8 cellular contexts compared by ENCODE assay signal in genomic region chr9:129174102-129174723, GRCh38. TPM values are rescaled to one million over a fixed set of nuclear protein-coding genes. Genes with fewer than 3 reads are reported as not detected.
DNase-seq lines count a peak whose midpoint lies in the region; ATAC-seq and TF ChIP-seq lines count a peak whose summit lies in the region.

No MANE protein-coding gene starts in this region.

- POLR2A ChIA-PET in CD8-positive, alpha-beta T cell (lab: Charles Lee): interaction anchor here (0.9 to 4.5 kb wide), 9 partner anchors 34 to 450 kb away, joined by 3 to 32 read pairs (median 4); no protein-coding TSS in a partner anchor

- peaks cover 4% of the 10 kb centered on the region for H3K36me3 Mint-ChIP-seq in CD8-positive, alpha-beta T cell
- no peaks in the 10 kb centered on the region for H3K36me3 Mint-ChIP-seq in activated T-cell treated with anti-CD3 and anti-CD28 coated beads, Interleukin-2, amount 50 U/mL, for 24 hours (ENCODE audit: low read depth)

- DNase-seq in CD8-positive, alpha-beta T cell: peak; percentile 57 to 90 (median 75)
- DNase-seq in OCI-M1 (lab: John Stamatoyannopoulos, UW): peak; percentile 85
- DNase-seq in activated T-cell treated with anti-CD3 and anti-CD28 coated beads, Interleukin-2, amount 50 U/mL, for 24 hours: peak; percentile 90
- DNase-seq in erythroblast (lab: John Stamatoyannopoulos, UW): peak; percentile 75 to 84
- DNase-seq in stimulated activated CD8-positive, alpha-beta memory T cell treated with anti-CD3 and anti-CD28 coated beads, Interleukin-4, amount 100 ng/mL, for 1 hour (ENCODE audit: low read depth in 2 of 2, low spot score in 1 of 2): peak; percentile 59 to 62

- H3K4me1 Mint-ChIP-seq in CD8-positive, alpha-beta T cell (ENCODE audit: low read depth): peaks cover 10% of the 10 kb centered on the region
- H3K4me1 Mint-ChIP-seq in activated T-cell treated with anti-CD3 and anti-CD28 coated beads, Interleukin-2, amount 50 U/mL, for 24 hours (ENCODE audit: low read depth): peaks cover 22% of the 10 kb centered on the region

- peaks cover 8% of the 10 kb centered on the region for H3K4me1 ChIP-seq in CD8-positive, alpha-beta T cell (ENCODE audit: insufficient read depth, low read length)
- H3K4me1 ChIP-seq in HUES6 (ENCODE audit: control insufficient read depth, insufficient read depth, low read length): peaks cover 13% of the 10 kb centered on the region; the same call in 1 of the 2 replicates
- H3K4me1 ChIP-seq in mucosa of rectum (ENCODE audit: control insufficient read depth in 2 of 2, insufficient read depth in 2 of 2, low read length in 2 of 2): peaks cover 14 to 21% of the 10 kb centered on the region in 2 donors

- CTCF ChIA-PET in CD8-positive, alpha-beta T cell (lab: Charles Lee): interaction anchor here (0.5 to 7.3 kb wide), 56 partner anchors 9 to 451 kb away, joined by 3 to 95 read pairs (median 4); no protein-coding TSS in a partner anchor

- H3K27ac ChIP-seq in CD8-positive, alpha-beta T cell (ENCODE audit: low read depth, low read length): no peak overlapping the region
- H3K27ac ChIP-seq in HUES6 (ENCODE audit: low read depth, low read length) (peak overlapping the region; percentile 79; the same call in 1 of the 2 replicates), mucosa of rectum (ENCODE audit: low read depth in 2 of 2, low read length in 2 of 2) (peak overlapping the region; percentile 97)

- peak; percentile 21 for ATAC-seq in CD8-positive, alpha-beta T cell
- no peak for ATAC-seq in GM21381 (IDR thresholded peaks at IDR 0.05; ENCODE audit: unreplicated experiment)

- no peaks in the 10 kb centered on the region for H3K27me3 Mint-ChIP-seq in CD8-positive, alpha-beta T cell (ENCODE audit: low read depth)
- peaks cover 19% of the 10 kb centered on the region for H3K27me3 Mint-ChIP-seq in activated T-cell treated with anti-CD3 and anti-CD28 coated beads, Interleukin-2, amount 50 U/mL, for 24 hours

- peak; percentile 95 for TF ChIP-seq CTCF in CD8-positive, alpha-beta T cell (IDR thresholded peaks at IDR 0.05)

- no peaks in the 10 kb centered on the region for H3K36me3 ChIP-seq in CD8-positive, alpha-beta T cell (ENCODE audit: insufficient read depth, low read length)
- H3K36me3 ChIP-seq in HUES6 (ENCODE audit: control insufficient read depth, insufficient read depth, low read length): no peaks in the 10 kb centered on the region
- no peaks in the 10 kb centered on the region for H3K36me3 ChIP-seq in mucosa of rectum (ENCODE audit: control insufficient read depth in 2 of 2, insufficient read depth in 2 of 2, low read length in 2 of 2)

- no peaks in the 10 kb centered on the region for H3K9me3 Mint-ChIP-seq in CD8-positive, alpha-beta T cell
- H3K9me3 Mint-ChIP-seq in activated T-cell treated with anti-CD3 and anti-CD28 coated beads, Interleukin-2, amount 50 U/mL, for 24 hours: no peaks in the 10 kb centered on the region

- H3K27ac Mint-ChIP-seq in CD8-positive, alpha-beta T cell: peak overlapping the region; percentile 77
- H3K27ac Mint-ChIP-seq in activated T-cell treated with anti-CD3 and anti-CD28 coated beads, Interleukin-2, amount 50 U/mL, for 24 hours: peak overlapping the region; percentile 22

- H3K4me3 Mint-ChIP-seq in CD8-positive, alpha-beta T cell: peak overlapping the region; percentile 88
- peak overlapping the region; percentile 78 for H3K4me3 Mint-ChIP-seq in activated T-cell treated with anti-CD3 and anti-CD28 coated beads, Interleukin-2, amount 50 U/mL, for 24 hours

- H3K9me3 ChIP-seq in CD8-positive, alpha-beta T cell (ENCODE audit: low read length): no peaks in the 10 kb centered on the region
- H3K9me3 ChIP-seq in HUES6 (ENCODE audit: control insufficient read depth, insufficient read depth, low read depth, low read length) (no peaks in the 10 kb centered on the region), mucosa of rectum (ENCODE audit: control insufficient read depth in 2 of 2, low read length in 2 of 2) (no peaks in the 10 kb centered on the region)

- TF ChIP-seq POLR2A in erythroblast (IDR thresholded peaks at IDR 0.05; ENCODE audit: low read length): no peak

- peak overlapping the region; percentile 86 for H3K4me3 ChIP-seq in CD8-positive, alpha-beta T cell (ENCODE audit: low read depth, low read length)
- H3K4me3 ChIP-seq in HUES6 (ENCODE audit: low read depth, low read length) (peak overlapping the region; percentile 54), mucosa of rectum (ENCODE audit: low read length in 2 of 2) (peak overlapping the region; percentile 68 to 85)

- intact Hi-C loops in CD8-positive, alpha-beta T cell (cut with DNase I, micrococcal nuclease): loop anchor here (1.0 to 2.0 kb wide), 9 partner anchors 28 to 436 kb away; partner anchors contain the start of genes CRAT (in 1 of the 2) and PTPA (in 1 of the 2)

- H3K9ac ChIP-seq in HUES6 (ENCODE audit: low read length) (peak overlapping the region; percentile 84), mucosa of rectum (ENCODE audit: low read depth in 1 of 2, low read length in 2 of 2) (peak overlapping the region; percentile 94 to 95)

- no peaks in the 10 kb centered on the region for H3K27me3 ChIP-seq in CD8-positive, alpha-beta T cell (ENCODE audit: insufficient read depth, low read length)
- peaks cover 46% of the 10 kb centered on the region for H3K27me3 ChIP-seq in HUES6 (ENCODE audit: control insufficient read depth, insufficient read depth, low read length)
- peaks cover 8 to 12% of the 10 kb centered on the region in 2 donors for H3K27me3 ChIP-seq in mucosa of rectum (ENCODE audit: control insufficient read depth in 2 of 2, insufficient read depth in 2 of 2, low read length in 2 of 2)

RNA-seq across cellular contexts. Expression of gene IER5L, which starts 3.8 kb away (rescaled TPM):
- total RNA-seq in CD8-positive, alpha-beta T cell: 10 to 100 TPM; 21.7 to 25.1 TPM
